ENCODE assay signal across 10 cellular contexts in genomic region chr1:154870734-154871133, GRCh38. TPM values are rescaled to one million over a fixed set of nuclear protein-coding genes. Genes with fewer than 3 reads are reported as not detected.
DNase-seq lines count a peak whose midpoint lies in the region; ATAC-seq and TF ChIP-seq lines count a peak whose summit lies in the region.
"Had no signal": no experiment of that assay in that cellular context is flagged by ENCODE, and none has a peak within 500 bp of the region (broad histone marks: within the 10 kb centered on the region; RNA-seq: fewer than 3 reads in every experiment).

No MANE protein-coding gene starts in this region.

- peaks cover 7% of the 10 kb centered on the region for H3F3A ChIP-seq in DOHH2 (ENCODE audit: control insufficient read depth, insufficient read depth)
- no peaks in the 10 kb centered on the region for H3F3A ChIP-seq in OCI-LY1 (ENCODE audit: insufficient read depth, low read length)

- no peaks in the 10 kb centered on the region for H4K20me1 ChIP-seq in DOHH2 (ENCODE audit: control insufficient read depth, insufficient read depth, low read depth, low read length)
- no peaks in the 10 kb centered on the region for H4K20me1 ChIP-seq in OCI-LY1 (ENCODE audit: insufficient read depth, low read length)
- peaks cover 2% of the 10 kb centered on the region for H4K20me1 ChIP-seq in osteoblast (ENCODE audit: insufficient read depth, low read length)

- H3K9ac ChIP-seq in OCI-LY1 (ENCODE audit: low read length) (peak overlapping the region; percentile 31; the same call in 1 of the 2 replicates), endocrine pancreas (ENCODE audit: control insufficient read depth, insufficient read depth, low read length) (no peak overlapping the region)

- H3K4me2 ChIP-seq in DOHH2 (ENCODE audit: low read length) (peak overlapping the region; percentile 86), OCI-LY1 (ENCODE audit: low read length) (peak overlapping the region; percentile 69), osteoblast (ENCODE audit: insufficient read depth, low read length) (no peak overlapping the region)

- H3K36me3 ChIP-seq in DOHH2 (ENCODE audit: control insufficient read depth, low read length), result no peaks in the 10 kb centered on the region
- H3K36me3 ChIP-seq in OCI-LY1 (ENCODE audit: insufficient read depth, low read length), result no peaks in the 10 kb centered on the region
- H3K36me3 ChIP-seq in endocrine pancreas (ENCODE audit: control insufficient read depth, insufficient read depth, low read length), result no peaks in the 10 kb centered on the region
- no peaks in the 10 kb centered on the region for H3K36me3 ChIP-seq in osteoblast (ENCODE audit: insufficient read depth, low read length)
- H3K36me3 ChIP-seq: BE2C, tibial nerve had no signal

- H3K4me1 ChIP-seq in DOHH2 (ENCODE audit: control insufficient read depth, low read length) (peaks cover 61% of the 10 kb centered on the region), OCI-LY1 (ENCODE audit: insufficient read depth, low read length, severe bottlenecking) (peaks cover 46% of the 10 kb centered on the region), endocrine pancreas (ENCODE audit: control insufficient read depth, insufficient read depth, low read length) (no peaks in the 10 kb centered on the region), osteoblast (ENCODE audit: insufficient read depth, low read length) (peaks cover 25% of the 10 kb centered on the region)

- no peak overlapping the region for H3K27ac ChIP-seq in DOHH2 (ENCODE audit: low read depth, low read length)
- H3K27ac ChIP-seq in OCI-LY1 (ENCODE audit: low read depth, low read length, poor library complexity, severe bottlenecking), result no peak overlapping the region
- H3K27ac ChIP-seq in osteoblast (ENCODE audit: low read depth, low read length), result no peak overlapping the region
- H3K27ac ChIP-seq: tibial nerve had no signal

- H3K9me2 ChIP-seq in DOHH2 (replicated peaks; ENCODE audit: control insufficient read depth, low read length), result no peaks in the 10 kb centered on the region
- no peaks in the 10 kb centered on the region for H3K9me2 ChIP-seq in OCI-LY1 (ENCODE audit: low read depth, low read length)

- H3K4me3 ChIP-seq in DOHH2 (ENCODE audit: low read length), result peak overlapping the region; percentile 62
- peak overlapping the region; percentile 46 for H3K4me3 ChIP-seq in OCI-LY1 (ENCODE audit: low read depth, low read length, poor library complexity, severe bottlenecking)
- H3K4me3 ChIP-seq in endocrine pancreas (ENCODE audit: control insufficient read depth, insufficient read depth, low read length), result peak overlapping the region; percentile 15
- no peak overlapping the region for H3K4me3 ChIP-seq in osteoblast (ENCODE audit: insufficient read depth, low read length)

- H3K9me3 ChIP-seq in DOHH2 (ENCODE audit: control insufficient read depth, insufficient read depth, low read length) (no peaks in the 10 kb centered on the region), OCI-LY1 (ENCODE audit: low read length) (no peaks in the 10 kb centered on the region), endocrine pancreas (ENCODE audit: control insufficient read depth, low read length) (no peaks in the 10 kb centered on the region), osteoblast (ENCODE audit: low read depth, low read length) (no peaks in the 10 kb centered on the region)
- H3K9me3 ChIP-seq: BE2C, tibial nerve had no signal

- H3K79me2 ChIP-seq in DOHH2 (ENCODE audit: control insufficient read depth, low read length) (peaks cover 21% of the 10 kb centered on the region), OCI-LY1 (ENCODE audit: insufficient read depth, low read length) (no peaks in the 10 kb centered on the region), osteoblast (ENCODE audit: insufficient read depth, low read length) (no peaks in the 10 kb centered on the region)

- TF ChIP-seq CTCF in DOHH2 (IDR thresholded peaks at IDR 0.05; ENCODE audit: low read depth, low read length, poor library complexity, severe bottlenecking) (no peak), OCI-LY1 (IDR thresholded peaks at IDR 0.05; ENCODE audit: low read length) (no peak), osteoblast (IDR thresholded peaks at IDR 0.05; ENCODE audit: extremely low read depth, low read depth, low read length) (no peak)

- DNase-seq in osteoblast (ENCODE audit: insufficient read length, low spot score, missing footprints), result no peak
- DNase-seq in NCI-H748 (lab: John Stamatoyannopoulos, UW; ENCODE audit: unreplicated experiment), result no peak
- no peak for DNase-seq in ureter (ENCODE audit: low spot score)
- no peak for DNase-seq in activated CD8-positive, alpha-beta memory T cell treated with anti-CD3 and anti-CD28 coated beads, Interleukin-2, amount 50 U/mL, for 4 hours

- ATAC-seq in HG03571 (IDR thresholded peaks at IDR 0.05; ENCODE audit: unreplicated experiment), result no peak

- H2AFZ ChIP-seq in OCI-LY1 (ENCODE audit: low read length) (no peak overlapping the region), osteoblast (ENCODE audit: low read length) (peak overlapping the region; percentile 41)

- H3K27me3 ChIP-seq in DOHH2 (ENCODE audit: control insufficient read depth, low read length) (no peaks in the 10 kb centered on the region), OCI-LY1 (ENCODE audit: insufficient read depth, low read length) (no peaks in the 10 kb centered on the region), endocrine pancreas (ENCODE audit: control insufficient read depth, insufficient read depth, low read length) (no peaks in the 10 kb centered on the region), osteoblast (ENCODE audit: insufficient read depth, low read length) (peaks cover 60% of the 10 kb centered on the region)

RNA-seq across cellular contexts. Expression of gene KCNN3, which starts 0.7 kb away (rescaled TPM):
- total RNA-seq in osteoblast (under 0.01 TPM in 2 replicates), ureter (5.4 TPM)
